8 cellular contexts compared by ENCODE assay signal in the genomic region with DNA sequence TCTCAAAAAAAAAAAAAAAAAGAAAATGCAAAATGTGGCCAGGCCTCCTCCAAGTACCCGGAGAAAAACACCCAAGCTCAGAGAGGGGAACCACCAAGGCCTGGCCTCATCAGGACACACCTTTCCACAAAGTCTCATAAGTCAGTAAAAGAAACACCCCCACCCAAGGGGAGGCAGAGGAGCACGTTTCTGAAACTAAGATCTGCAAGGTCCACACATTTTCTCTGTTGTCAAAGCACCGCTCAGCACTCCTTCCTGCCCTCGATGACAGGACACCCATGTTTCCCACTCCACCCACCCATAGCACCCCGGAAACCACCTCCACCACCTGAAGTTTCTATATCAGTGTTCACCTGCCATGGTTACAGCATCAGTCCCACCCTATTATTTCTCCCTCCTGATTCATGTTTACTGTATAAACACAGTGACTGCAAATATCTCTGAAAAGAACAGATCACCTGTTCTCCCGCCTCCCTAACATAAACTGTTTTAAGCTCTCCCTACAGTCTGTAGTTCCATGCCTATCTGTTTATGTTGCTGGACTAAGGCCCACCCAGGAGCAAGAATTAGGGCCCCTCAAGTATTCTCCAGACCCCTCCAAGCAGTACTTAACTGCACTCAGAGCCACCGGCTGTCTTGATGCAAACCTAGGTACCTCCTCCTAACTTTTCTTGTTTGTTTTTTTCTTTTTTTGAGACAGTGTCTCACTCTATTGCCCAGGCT. TPM values are rescaled to one million over a fixed set of nuclear protein-coding genes. Genes with fewer than 3 reads are reported as not detected.
A peak's percentile ranks its signal among the peaks of the same experiment; 100 is the strongest.
DNase-seq lines count a peak whose midpoint lies in the region; ATAC-seq, FAIRE-seq and TF ChIP-seq lines count a peak whose summit lies in the region.

No MANE protein-coding gene starts in this region.

- WGBS in H9 (ENCODE audit: extremely low coverage, insufficient read length, low lambda C conversion rate) = no CpG with 5 or more reads among the region's 7 CpGs

- H4K20me1 ChIP-seq in H9 (ENCODE audit: control insufficient read depth, insufficient read depth, insufficient read length) (no peaks in the 10 kb centered on the region), OCI-LY3 (ENCODE audit: insufficient read depth, low read length) (peaks cover 48% of the 10 kb centered on the region)

- H3K27ac Mint-ChIP-seq in H9 (no peak overlapping the region; a peak in 2 of 7 replicates), WTC11 (no peak overlapping the region)
- peak overlapping the region; percentile 89 to 96 for H3K27ac Mint-ChIP-seq in activated naive CD4-positive, alpha-beta T cell treated with anti-CD3 and anti-CD28 coated beads, Interleukin-2, amount 50 U/mL, for 72 hours

- H2BK5ac ChIP-seq in H9 (ENCODE audit: insufficient read length, low read length) = no peak overlapping the region

- no peak overlapping the region for H2AK5ac ChIP-seq in H9 (ENCODE audit: insufficient read length, low read length)

- H3K18ac ChIP-seq in H9 (ENCODE audit: insufficient read length, low read depth, low read length) = no peak overlapping the region

- H3K27me3 Mint-ChIP-seq in H9 (ENCODE audit: low read depth) (peaks cover 9% of the 10 kb centered on the region), WTC11 (ENCODE audit: low read depth) (peaks cover 15% of the 10 kb centered on the region)

- no peaks in the 10 kb centered on the region for H3K79me1 ChIP-seq in H9 (ENCODE audit: insufficient read depth, low read depth, low read length, poor library complexity, severe bottlenecking)

- POLR2A ChIA-PET in WTC11 (lab: Charles Lee) = interaction anchor here (0.8 kb wide), 1 partner anchor 9 kb away, joined by 5 read pairs; no protein-coding TSS in a partner anchor

- no peak overlapping the region for H3K23ac ChIP-seq in H9 (ENCODE audit: insufficient read length, low read depth, low read length)

- peak overlapping the region; percentile 33 to 59; a peak in 4 of 5 replicates for H3K4me3 Mint-ChIP-seq in H9
- no peak overlapping the region; the same call in 1 of the 2 replicates for H3K4me3 Mint-ChIP-seq in WTC11

- no peaks in the 10 kb centered on the region; the same call in 1 of the 2 replicates for H3K4me1 ChIP-seq in H9 (ENCODE audit: insufficient read depth, low read length)
- peaks cover 22% of the 10 kb centered on the region for H3K4me1 ChIP-seq in OCI-LY3 (ENCODE audit: low read length)

- H3K4me2 ChIP-seq in H9 (ENCODE audit: insufficient read depth, insufficient read length, low read length) = no peak overlapping the region
- H3K4me2 ChIP-seq in OCI-LY3 (ENCODE audit: low read length) = peak overlapping the region; percentile 96

- peak overlapping the region; percentile 90 for H3K4me3 ChIP-seq in OCI-LY3 (ENCODE audit: low read length)

- no peak overlapping the region for H3K14ac ChIP-seq in H9 (ENCODE audit: insufficient read depth, low read length)

- no peak overlapping the region for H2AFZ ChIP-seq in H9 (ENCODE audit: low read length)
- H2AFZ ChIP-seq in OCI-LY3 (ENCODE audit: low read depth, low read length) = no peak overlapping the region

- H4K91ac ChIP-seq in H9 (ENCODE audit: insufficient read length, low read depth, low read length) = no peak overlapping the region

- H2BK12ac ChIP-seq in H9 (ENCODE audit: insufficient read length, low read depth, low read length) = no peak overlapping the region

- peak; percentile 73 to 79 for ATAC-seq in activated naive CD4-positive, alpha-beta T cell treated with anti-CD3 and anti-CD28 coated beads, Interleukin-2, amount 50 U/mL, for 72 hours
- ATAC-seq in WTC11 = no peak

- peaks cover 3% of the 10 kb centered on the region for H3K36me3 ChIP-seq in OCI-LY3 (replicated peaks; ENCODE audit: low read depth, low read length)

- no peak overlapping the region for H4K8ac ChIP-seq in H9 (replicated peaks; ENCODE audit: insufficient read length, low read depth, low read length)

- H3K9ac ChIP-seq in H9 (ENCODE audit: extremely low read depth, insufficient read length, low read length) (no peak overlapping the region), OCI-LY3 (ENCODE audit: low read length) (no peak overlapping the region)

- no peak overlapping the region for H3K4ac ChIP-seq in H9 (ENCODE audit: low read depth, low read length)

- H3K27me3 ChIP-seq in H9 (ENCODE audit: insufficient read depth, low read length) = no peaks in the 10 kb centered on the region
- H3K27me3 ChIP-seq in OCI-LY3 (ENCODE audit: low read depth, low read length) = no peaks in the 10 kb centered on the region

- H3K9me3 Mint-ChIP-seq in H9 (0 out of 5 replicates have a peak, but pooled peaks cover 0 to 1% of the 10 kb centered on the region in 2 experiments), WTC11 (no peaks in the 10 kb centered on the region)
- H3K9me3 Mint-ChIP-seq in activated naive CD4-positive, alpha-beta T cell treated with anti-CD3 and anti-CD28 coated beads, Interleukin-2, amount 50 U/mL, for 72 hours = no peaks in the 10 kb centered on the region

- H3K4me1 Mint-ChIP-seq in H9 (peaks cover 8 to 10% of the 10 kb centered on the region in 2 experiments), WTC11 (peaks cover 5% of the 10 kb centered on the region)

- H3K79me2 ChIP-seq in H9 (ENCODE audit: insufficient read depth, low read length) (no peaks in the 10 kb centered on the region), OCI-LY3 (ENCODE audit: low read length) (peaks cover 41% of the 10 kb centered on the region)

- H3K27ac ChIP-seq in H9 (ENCODE audit: insufficient read length, low read depth, low read length) (no peak overlapping the region), OCI-LY3 (ENCODE audit: low read length) (peak overlapping the region; percentile 43; the same call in 1 of the 2 replicates)

- no peak overlapping the region for H2BK15ac ChIP-seq in H9 (ENCODE audit: low read depth, low read length)

- no peaks in the 10 kb centered on the region for H3K9me3 ChIP-seq in H9 (ENCODE audit: control insufficient read depth, low read depth, low read length)
- H3K9me3 ChIP-seq in OCI-LY3 (ENCODE audit: insufficient read depth, low read length) = no peaks in the 10 kb centered on the region

- no peak overlapping the region for H2BK120ac ChIP-seq in H9 (ENCODE audit: low read depth, low read length, poor library complexity, severe bottlenecking)

- no peak overlapping the region for H3T11ph ChIP-seq in H9 (ENCODE audit: low read length)

- TF ChIP-seq CTCF in H9 (conservative IDR thresholded peaks at IDR 0.05) (no peak), OCI-LY3 (IDR thresholded peaks at IDR 0.05; ENCODE audit: low read depth, low read length) (no peak), WTC11 (IDR thresholded peaks at IDR 0.05) (no peak)

- no peaks in the 10 kb centered on the region for H3K23me2 ChIP-seq in H9 (ENCODE audit: insufficient read length, low read depth, low read length, poor library complexity, severe bottlenecking)

- H3K36me3 Mint-ChIP-seq in H9 (ENCODE audit: insufficient read depth in 1 of 3, low read depth in 3 of 3) = no peaks in the 10 kb centered on the region; a peak in 1 of 7 replicates
- H3K36me3 Mint-ChIP-seq in activated naive CD4-positive, alpha-beta T cell treated with anti-CD3 and anti-CD28 coated beads, Interleukin-2, amount 50 U/mL, for 72 hours = peaks cover 0 to 6% of the 10 kb centered on the region in 2 donors
- H3K36me3 Mint-ChIP-seq in WTC11 = no peaks in the 10 kb centered on the region

- CTCF ChIA-PET in WTC11 (lab: Charles Lee) = interaction anchor here (0.7 to 8.8 kb wide), 4 partner anchors 11 to 55 kb away, joined by 3 to 102 read pairs (median 8); no protein-coding TSS in a partner anchor

- no peak overlapping the region for H4K5ac ChIP-seq in H9 (ENCODE audit: insufficient read length, low read depth, low read length)

- peak; percentile 93 for FAIRE-seq in GM12891 (lab: Jason Lieb, UNC)

- DNase-seq in GM12891 (ENCODE audit: insufficient read length, low spot score) (peak; percentile 89), H9 (no peak), KG1 (lab: John Stamatoyannopoulos, UW) (no peak), NOMO-1 treated with DMSO at 0.1 percent for 48 hours (lab: John Stamatoyannopoulos, UW; ENCODE audit: unreplicated experiment) (no peak), WTC11 (ENCODE audit: low spot score) (no peak)
- DNase-seq in activated naive CD4-positive, alpha-beta T cell treated with anti-CD3 and anti-CD28 coated beads, Interleukin-2, amount 50 U/mL, for 72 hours (ENCODE audit: low spot score in 2 of 2) = peak; percentile 71 to 80
- DNase-seq in stimulated activated CD4-positive, alpha-beta T cell treated with anti-CD3 and anti-CD28 coated beads, Interleukin-4, amount 100 ng/mL, for 4 hours = peak; percentile 59 to 83

- H2BK20ac ChIP-seq in H9 (ENCODE audit: low read depth, low read length, poor library complexity, severe bottlenecking) = no peak overlapping the region

- no peak overlapping the region for H3K56ac ChIP-seq in H9 (ENCODE audit: insufficient read length, low read depth, low read length)

- 0 out of 2 replicates have a peak, but pooled peaks have one; percentile 23 for TF ChIP-seq POLR2A in GM12891 (IDR thresholded peaks at IDR 0.05; ENCODE audit: low read depth, low read length)

TF ChIP-seq in GM12891, 5 proteins besides CTCF, POLR2A, EP300 and RAD21:
- peak; percentile 36; the same call in 1 of the 2 replicates for TF ChIP-seq POU2F2 (IDR thresholded peaks at IDR 0.05; ENCODE audit: low read depth, low read length)
- TF ChIP-seq PAX5 (IDR thresholded peaks at IDR 0.05; ENCODE audit: insufficient read depth, low read length, severe bottlenecking) = peak; percentile 7
- TF ChIP-seq POLR2AphosphoS5 (IDR thresholded peaks at IDR 0.05; ENCODE audit: low read depth, low read length) = 0 out of 2 replicates have a peak, but pooled peaks have one; percentile 19
- TF ChIP-seq TAF1 (IDR thresholded peaks at IDR 0.05; ENCODE audit: low read depth, low read length) = no peak

TF ChIP-seq in WTC11, 78 proteins besides CTCF, POLR2A, EP300 and RAD21 (continues in another document):
- TF ChIP-seq NR1H2 (CRISPR knock-in tag; IDR thresholded peaks at IDR 0.05) (no peak), MXD4 (CRISPR knock-in tag; IDR thresholded peaks at IDR 0.05; ENCODE audit: borderline replicate concordance) (no peak)

RNA-seq across cellular contexts. Expression of a gene that starts 2.0 kb away (rescaled TPM):
- 37.8 TPM for polyA plus RNA-seq in GM12891 (2012; ENCODE audit: low read depth, missing spikeins)
- total RNA-seq in H9 (2021) = 33.8 and 38.4 TPM in 2 replicates
- 10 to 100 TPM; 52.5 to 65.9 TPM for total RNA-seq in activated naive CD4-positive, alpha-beta T cell treated with anti-CD3 and anti-CD28 coated beads, Interleukin-2, amount 50 U/mL, for 72 hours
- 36.7 to 45.5 TPM (median 38.6 TPM) in 3 replicates for total RNA-seq in WTC11 (2021)

RNA-seq across cellular contexts. Expression of a gene that starts 11.3 kb away (rescaled TPM):
- polyA plus RNA-seq in GM12891 (2012; ENCODE audit: low read depth, missing spikeins) = 34.2 TPM
- total RNA-seq in H9 (2021) = 56.2 and 60.5 TPM in 2 replicates
- total RNA-seq in activated naive CD4-positive, alpha-beta T cell treated with anti-CD3 and anti-CD28 coated beads, Interleukin-2, amount 50 U/mL, for 72 hours = 10 to 100 TPM; 66.2 to 79.2 TPM
- total RNA-seq in WTC11 (2021) = 54.8 to 64.1 TPM (median 56.0 TPM) in 3 replicates

RNA-seq across cellular contexts. Expression of a gene that starts 42.7 kb away (rescaled TPM):
- 0.15 TPM for polyA plus RNA-seq in GM12891 (2012; ENCODE audit: low read depth, missing spikeins)
- 10.8 and 11.0 TPM in 2 replicates for total RNA-seq in H9 (2021)
- not detected for total RNA-seq in activated naive CD4-positive, alpha-beta T cell treated with anti-CD3 and anti-CD28 coated beads, Interleukin-2, amount 50 U/mL, for 72 hours
- 8.0 to 9.1 TPM (median 8.3 TPM) in 3 replicates for total RNA-seq in WTC11 (2021)

Comparison
In these comparisons a context has a peak if more than half of its experiments do, and no peak if none do; other contexts are left out.
1. DNase-seq: peak in GM12891 (single experiment), activated naive CD4-positive, alpha-beta T cell treated with anti-CD3 and anti-CD28 coated beads, Interleukin-2, amount 50 U/mL, for 72 hours (2 of 2) and stimulated activated CD4-positive, alpha-beta T cell treated with anti-CD3 and anti-CD28 coated beads, Interleukin-4, amount 100 ng/mL, for 4 hours (2 of 2); none in H9 (single experiment), KG1 (single experiment), NOMO-1 treated with DMSO at 0.1 percent for 48 hours (single experiment) and WTC11 (single experiment).
2. H3K27ac Mint-ChIP-seq: peak in activated naive CD4-positive, alpha-beta T cell treated with anti-CD3 and anti-CD28 coated beads, Interleukin-2, amount 50 U/mL, for 72 hours (2 of 2); none in H9 (0 of 3) and WTC11 (single experiment).